In genomic region chr13:74111399-74111798, GRCh38 we compare ENCODE assay signal across 1 cellular context.
TF ChIP-seq lines count a peak whose summit lies in the region.

No MANE protein-coding gene starts in this region.

TF ChIP-seq in HepG2, 621 proteins besides CTCF, POLR2A, EP300 and RAD21:
- TF ChIP-seq SMARCE1 (IDR thresholded peaks at IDR 0.05; ENCODE audit: borderline replicate concordance): no peak
- no peak for TF ChIP-seq ZKSCAN5 (CRISPR knock-in tag; IDR thresholded peaks at IDR 0.05)
- no peak for TF ChIP-seq SMAD9 (CRISPR knock-in tag; IDR thresholded peaks at IDR 0.05)
- TF ChIP-seq, protein P1, sequence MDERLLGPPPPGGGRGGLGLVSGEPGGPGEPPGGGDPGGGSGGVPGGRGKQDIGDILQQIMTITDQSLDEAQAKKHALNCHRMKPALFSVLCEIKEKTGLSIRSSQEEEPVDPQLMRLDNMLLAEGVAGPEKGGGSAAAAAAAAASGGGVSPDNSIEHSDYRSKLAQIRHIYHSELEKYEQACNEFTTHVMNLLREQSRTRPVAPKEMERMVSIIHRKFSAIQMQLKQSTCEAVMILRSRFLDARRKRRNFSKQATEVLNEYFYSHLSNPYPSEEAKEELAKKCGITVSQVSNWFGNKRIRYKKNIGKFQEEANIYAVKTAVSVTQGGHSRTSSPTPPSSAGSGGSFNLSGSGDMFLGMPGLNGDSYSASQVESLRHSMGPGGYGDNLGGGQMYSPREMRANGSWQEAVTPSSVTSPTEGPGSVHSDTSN (CRISPR knock-in tag; IDR thresholded peaks at IDR 0.05): no peak
- TF ChIP-seq SSRP1 (CRISPR knock-in tag; IDR thresholded peaks at IDR 0.05): no peak
- TF ChIP-seq SRF (IDR thresholded peaks at IDR 0.05; ENCODE audit: low read depth, low read length): no peak
- no peak for TF ChIP-seq ZFY (CRISPR knock-in tag; IDR thresholded peaks at IDR 0.05)
- TF ChIP-seq ZNF614 (CRISPR knock-in tag; IDR thresholded peaks at IDR 0.05; ENCODE audit: borderline replicate concordance): no peak
- TF ChIP-seq, protein P2, sequence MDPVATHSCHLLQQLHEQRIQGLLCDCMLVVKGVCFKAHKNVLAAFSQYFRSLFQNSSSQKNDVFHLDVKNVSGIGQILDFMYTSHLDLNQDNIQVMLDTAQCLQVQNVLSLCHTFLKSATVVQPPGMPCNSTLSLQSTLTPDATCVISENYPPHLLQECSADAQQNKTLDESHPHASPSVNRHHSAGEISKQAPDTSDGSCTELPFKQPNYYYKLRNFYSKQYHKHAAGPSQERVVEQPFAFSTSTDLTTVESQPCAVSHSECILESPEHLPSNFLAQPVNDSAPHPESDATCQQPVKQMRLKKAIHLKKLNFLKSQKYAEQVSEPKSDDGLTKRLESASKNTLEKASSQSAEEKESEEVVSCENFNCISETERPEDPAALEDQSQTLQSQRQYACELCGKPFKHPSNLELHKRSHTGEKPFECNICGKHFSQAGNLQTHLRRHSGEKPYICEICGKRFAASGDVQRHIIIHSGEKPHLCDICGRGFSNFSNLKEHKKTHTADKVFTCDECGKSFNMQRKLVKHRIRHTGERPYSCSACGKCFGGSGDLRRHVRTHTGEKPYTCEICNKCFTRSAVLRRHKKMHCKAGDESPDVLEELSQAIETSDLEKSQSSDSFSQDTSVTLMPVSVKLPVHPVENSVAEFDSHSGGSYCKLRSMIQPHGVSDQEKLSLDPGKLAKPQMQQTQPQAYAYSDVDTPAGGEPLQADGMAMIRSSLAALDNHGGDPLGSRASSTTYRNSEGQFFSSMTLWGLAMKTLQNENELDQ (CRISPR knock-in tag; IDR thresholded peaks at IDR 0.05; ENCODE audit: borderline replicate concordance): no peak
- TF ChIP-seq KDM1A (CRISPR knock-in tag; IDR thresholded peaks at IDR 0.05): no peak
- no peak for TF ChIP-seq SAP130 (CRISPR knock-in tag; IDR thresholded peaks at IDR 0.05; ENCODE audit: low read depth)
- TF ChIP-seq MBNL3 (CRISPR knock-in tag; conservative IDR thresholded peaks at IDR 0.05): no peak
